ENCODE assay signal across 8 cellular contexts in genomic region chrX:29478336-29479069, GRCh38.
DNase-seq lines count a peak whose midpoint lies in the region; ATAC-seq and TF ChIP-seq lines count a peak whose summit lies in the region.

No MANE protein-coding gene starts in this region.

- no peak overlapping the region for H3K4me3 ChIP-seq in Caco-2 (ENCODE audit: low read depth, low read length)

- no peaks in the 10 kb centered on the region for H3K9me3 ChIP-seq in Caco-2

- in situ Hi-C loops in GM18951 (cut with MboI; ENCODE audit: low sequenced_read_pairs, unreplicated experiment): no loop called here

- peak; percentile 34 for TF ChIP-seq POLR2A in GM18951 (IDR thresholded peaks at IDR 0.05; ENCODE audit: extremely low read depth, insufficient read depth, insufficient read length)

- H3K4me1 Mint-ChIP-seq in Caco-2 (ENCODE audit: low read depth, unreplicated experiment): peaks cover 9% of the 10 kb centered on the region

- no peaks in the 10 kb centered on the region for H3K36me3 ChIP-seq in Caco-2 (ENCODE audit: control insufficient read depth, insufficient read depth, low read length)

- POLR2A ChIA-PET in Caco-2 (lab: Charles Lee): no interaction called here

- no peaks in the 10 kb centered on the region for H3K27me3 Mint-ChIP-seq in Caco-2 (ENCODE audit: insufficient read depth, unreplicated experiment)

- no peaks in the 10 kb centered on the region for H3K9me3 Mint-ChIP-seq in Caco-2 (ENCODE audit: unreplicated experiment)

- intact Hi-C loops in Caco-2 (cut with micrococcal nuclease; ENCODE audit: unreplicated experiment): loop anchor here (10.0 kb wide), 1 partner anchor 164 kb away; no protein-coding TSS in a partner anchor

- no peak overlapping the region for H3K27ac Mint-ChIP-seq in Caco-2 (ENCODE audit: unreplicated experiment)

- DNase-seq in Caco-2: peak in 1 of 2 experiments; percentile 26
- peak; percentile 27 to 55 for DNase-seq in NCI-H524 (lab: John Stamatoyannopoulos, UW)
- DNase-seq in ecto neural progenitor cell (ENCODE audit: low spot score): peak; percentile 47
- peak; percentile 5 for DNase-seq in pons (ENCODE audit: low spot score)
- no peak for DNase-seq in stimulated activated CD4-positive, alpha-beta T cell treated with anti-CD3 and anti-CD28 coated beads, Interleukin-4, amount 100 ng/mL, for 4 hours
- DNase-seq in DMS114 treated with DMSO at 0.1 percent for 48 hours (lab: John Stamatoyannopoulos, UW; ENCODE audit: unreplicated experiment): no peak

- no TSS peak for BruUV-seq in Caco-2 (replicated peaks; lab: Mats Ljungman, UMichigan)

- CTCF ChIA-PET in Caco-2 (lab: Charles Lee): interaction anchor here (0.6 kb wide), 2 partner anchors 59 to 369 kb away, joined by 3 read pairs; no protein-coding TSS in a partner anchor

- H3K4me1 ChIP-seq in Caco-2: no peaks in the 10 kb centered on the region

- ATAC-seq in HG02970 (IDR thresholded peaks at IDR 0.05; ENCODE audit: low FRiP score, unreplicated experiment): peak; percentile 69

- H3K4me3 Mint-ChIP-seq in Caco-2 (ENCODE audit: unreplicated experiment): peak overlapping the region; percentile 44

- no peaks in the 10 kb centered on the region for H3K36me3 Mint-ChIP-seq in Caco-2 (ENCODE audit: insufficient read depth, unreplicated experiment)

- no peaks in the 10 kb centered on the region for H3K27me3 ChIP-seq in Caco-2 (replicated peaks; ENCODE audit: control insufficient read depth, insufficient read depth, low read length)

- peak; percentile 37 to 58 for TF ChIP-seq CTCF in Caco-2 (IDR thresholded peaks at IDR 0.05; ENCODE audit: insufficient read depth in 1 of 2, low read depth in 1 of 2, low read length in 1 of 2, severe bottlenecking in 1 of 2, unreplicated experiment in 1 of 2)

Comparison
In these comparisons a context has a peak if more than half of its experiments do, and no peak if none do; other contexts are left out.
1. DNase-seq: peak in NCI-H524 (2 of 2), ecto neural progenitor cell (single experiment) and pons (single experiment); none in stimulated activated CD4-positive, alpha-beta T cell treated with anti-CD3 and anti-CD28 coated beads, Interleukin-4, amount 100 ng/mL, for 4 hours (0 of 2) and DMS114 treated with DMSO at 0.1 percent for 48 hours (single experiment).